ENCODE assay signal across 18 cellular contexts in genomic region chr5:79074641-79075040, GRCh38. TPM values are rescaled to one million over a fixed set of nuclear protein-coding genes. Genes with fewer than 3 reads are reported as not detected.
DNase-seq lines count a peak whose midpoint lies in the region; ATAC-seq and TF ChIP-seq lines count a peak whose summit lies in the region.
"Had no signal": no experiment of that assay in that cellular context is flagged by ENCODE, and none has a peak within 500 bp of the region (broad histone marks: within the 10 kb centered on the region; RNA-seq: fewer than 3 reads in every experiment).

No MANE protein-coding gene starts in this region.

- H3K36me3 ChIP-seq in HEK293 (ENCODE audit: control insufficient read depth in 2 of 2, insufficient read depth in 1 of 2, low read length in 2 of 2), result no peaks in the 10 kb centered on the region
- H3K36me3 ChIP-seq in SK-N-SH (replicated peaks in 1 of 2; ENCODE audit: control insufficient read depth in 1 of 2, insufficient read depth in 2 of 2, low read length in 1 of 2), result no peaks in the 10 kb centered on the region
- H3K36me3 ChIP-seq: gastrocnemius medialis had no signal

- no peak overlapping the region for H3K4me2 ChIP-seq in SK-N-SH

- no peaks in the 10 kb centered on the region for H3K79me2 ChIP-seq in SK-N-SH (ENCODE audit: insufficient read depth)

- H3K36me3 Mint-ChIP-seq in CD4-positive, alpha-beta T cell (ENCODE audit: low read depth), result no peaks in the 10 kb centered on the region

- TF ChIP-seq RAD21 in SK-N-SH (IDR thresholded peaks at IDR 0.05; ENCODE audit: low read length), result no peak

- WGBS in SK-N-SH (ENCODE audit: low lambda C conversion rate), result 61% methylated on average over 6 of the region's 6 CpGs

- H3K9me3 ChIP-seq in AG04450 (ENCODE audit: control insufficient read depth, insufficient read depth, low read length), result peaks cover 12% of the 10 kb centered on the region
- no peaks in the 10 kb centered on the region for H3K9me3 ChIP-seq in HEK293 (ENCODE audit: control insufficient read depth, insufficient read depth, low read depth, low read length)
- peaks cover 6% of the 10 kb centered on the region; the same call in 1 of the 2 replicates for H3K9me3 ChIP-seq in SK-N-SH
- H3K9me3 ChIP-seq in CD4-positive, alpha-beta T cell (ENCODE audit: control insufficient read depth, low read length), result no peaks in the 10 kb centered on the region
- H3K9me3 ChIP-seq: gastrocnemius medialis had no signal

- no peaks in the 10 kb centered on the region for H3F3A ChIP-seq in SK-N-SH (replicated peaks; ENCODE audit: insufficient read depth)

- no peak for ATAC-seq in CD4-positive, alpha-beta T cell (ENCODE audit: poor library complexity)
- no peak for ATAC-seq in HG02763 (IDR thresholded peaks at IDR 0.05; ENCODE audit: unreplicated experiment)
- ATAC-seq in HG03354 (IDR thresholded peaks at IDR 0.05; ENCODE audit: poor library complexity, severe bottlenecking, unreplicated experiment), result no peak
- ATAC-seq: gastrocnemius medialis, left cardiac atrium had no signal

- CTCF ChIA-PET in AG04450 (lab: Charles Lee) (interaction anchor here (0.8 to 1.6 kb wide), 3 partner anchors 49 to 59 kb away, joined by 3 to 5 read pairs (median 5); no protein-coding TSS in a partner anchor), HEK293 (lab: Yijun Ruan, JAX) (interaction anchor here (0.6 to 2.2 kb wide), 3 partner anchors 50 to 72 kb away, joined by 3 to 10 read pairs (median 5); no protein-coding TSS in a partner anchor), SK-N-SH (lab: Yijun Ruan, JAX) (interaction anchor here (1.2 to 3.0 kb wide), 3 partner anchors 8 to 58 kb away, joined by 3 to 12 read pairs (median 4); no protein-coding TSS in a partner anchor)
- CTCF ChIA-PET in CD4-positive, alpha-beta T cell (lab: Charles Lee), result no interaction called here

- H3K27me3 ChIP-seq in AG04450 (ENCODE audit: control insufficient read depth, insufficient read depth, low read length), result no peaks in the 10 kb centered on the region
- H3K27me3 ChIP-seq in SK-N-SH (ENCODE audit: insufficient read depth), result no peaks in the 10 kb centered on the region
- H3K27me3 ChIP-seq in CD4-positive, alpha-beta T cell (ENCODE audit: control insufficient read depth, insufficient read depth, low read length), result peaks cover 18% of the 10 kb centered on the region

- H3K4me3 ChIP-seq in AG04450 (ENCODE audit: low read depth, low read length), result no peak overlapping the region
- no peak overlapping the region for H3K4me3 ChIP-seq in HEK293 (ENCODE audit: low read depth, low read length)
- no peak overlapping the region for H3K4me3 ChIP-seq in SK-N-SH (ENCODE audit: low read depth in 2 of 2, low read length in 1 of 2)
- H3K4me3 ChIP-seq: coronary artery, gastrocnemius medialis had no signal

- TF ChIP-seq CTCF in AG04450 (IDR thresholded peaks at IDR 0.05; ENCODE audit: low read depth, low read length) (no peak), HEK293 (tag by site-specific recombination; IDR thresholded peaks at IDR 0.05) (no peak), SK-N-SH (IDR thresholded peaks at IDR 0.05) (no peak)
- TF ChIP-seq CTCF in CD4-positive, alpha-beta T cell (IDR thresholded peaks at IDR 0.05), result no peak

- H3K4me1 Mint-ChIP-seq in CD4-positive, alpha-beta T cell (ENCODE audit: low read depth), result no peaks in the 10 kb centered on the region
- H3K4me1 Mint-ChIP-seq: nephron had no signal

- H3K9me2 ChIP-seq in SK-N-SH, result no peaks in the 10 kb centered on the region

- no peak overlapping the region for H2AFZ ChIP-seq in SK-N-SH (ENCODE audit: low read depth)

- POLR2A ChIA-PET in AG04450 (lab: Yijun Ruan, JAX) (no interaction called here), HEK293 (lab: Yijun Ruan, JAX) (no interaction called here), SK-N-SH (lab: Yijun Ruan, JAX) (no interaction called here)
- POLR2A ChIA-PET in CD4-positive, alpha-beta T cell (lab: Charles Lee), result no interaction called here

- no peaks in the 10 kb centered on the region for H3K9me3 Mint-ChIP-seq in CD4-positive, alpha-beta T cell

- H3K4me1 ChIP-seq in HEK293 (ENCODE audit: control insufficient read depth, insufficient read depth, low read length) (no peaks in the 10 kb centered on the region), SK-N-SH (ENCODE audit: control insufficient read depth in 1 of 2, insufficient read depth in 2 of 2, low read depth in 1 of 2, low read length in 1 of 2) (peaks cover 0 to 10% of the 10 kb centered on the region in 2 experiments; a peak in 2 of 4 replicates)
- H3K4me1 ChIP-seq: gastrocnemius medialis had no signal

- H3K27ac Mint-ChIP-seq in CD4-positive, alpha-beta T cell, result no peak overlapping the region
- H3K27ac Mint-ChIP-seq: nephron had no signal

- H3K27ac ChIP-seq in AG04450 (ENCODE audit: low read depth, low read length) (no peak overlapping the region), HEK293 (ENCODE audit: extremely low read depth, low read depth, low read length) (no peak overlapping the region), SK-N-SH (ENCODE audit: low read depth in 2 of 2, low read length in 1 of 2) (no peak overlapping the region)
- no peak overlapping the region for H3K27ac ChIP-seq in CD4-positive, alpha-beta T cell (ENCODE audit: low read depth, low read length)
- H3K27ac ChIP-seq: C4-2B, coronary artery, gastrocnemius medialis had no signal

- no peak for TF ChIP-seq EP300 in SK-N-SH (IDR thresholded peaks at IDR 0.05; ENCODE audit: borderline replicate concordance in 1 of 2, low read depth in 1 of 2, low read length in 1 of 2)

- H3K9ac ChIP-seq in SK-N-SH, result no peak overlapping the region

- intact Hi-C loops in CD4-positive, alpha-beta T cell (cut with DNase I, micrococcal nuclease), result no loop called here

- H4K20me1 ChIP-seq in SK-N-SH (ENCODE audit: insufficient read depth), result no peaks in the 10 kb centered on the region

- peak; percentile 10 for DNase-seq in AG04450 (ENCODE audit: low read depth, low spot score)
- DNase-seq in SK-N-SH, result no peak
- peak; percentile 56 for DNase-seq in glomerular visceral epithelial cell (ENCODE audit: extremely low spot score)
- DNase-seq in GM19240 (ENCODE audit: insufficient read length, low spot score), result no peak
- no peak for DNase-seq in CD4-positive, alpha-beta T cell
- DNase-seq: activated naive CD4-positive, alpha-beta T cell; gastrocnemius medialis; H7; Karpas-422; left cardiac atrium; NCI-H524 treated with DMSO at 0.1 percent for 48 hours; SHP77 treated with DMSO at 0.1 percent for 48 hours had no signal

- no peak overlapping the region for H3K4me3 Mint-ChIP-seq in CD4-positive, alpha-beta T cell
- H3K4me3 Mint-ChIP-seq: nephron had no signal

- H3K27me3 Mint-ChIP-seq in CD4-positive, alpha-beta T cell, result peaks cover 38% of the 10 kb centered on the region

TF ChIP-seq in HEK293, 187 proteins besides CTCF, POLR2A, EP300 and RAD21:
- TF ChIP-seq OVOL3 (tag by site-specific recombination; IDR thresholded peaks at IDR 0.05) (no peak), TRIM28 (IDR thresholded peaks at IDR 0.05; ENCODE audit: borderline replicate concordance, low read length) (peak; percentile 62; the same call in 1 of the 2 replicates)

TF ChIP-seq in SK-N-SH, 30 proteins besides CTCF, POLR2A, EP300 and RAD21:
- TF ChIP-seq FOXM1 (IDR thresholded peaks at IDR 0.05; ENCODE audit: low read depth), result no peak
- no peak for TF ChIP-seq ZBTB33 (IDR thresholded peaks at IDR 0.05; ENCODE audit: borderline replicate concordance, low read depth)
- TF ChIP-seq MAX (IDR thresholded peaks at IDR 0.05; ENCODE audit: low read depth), result no peak
- no peak for TF ChIP-seq MEF2A (IDR thresholded peaks at IDR 0.05; ENCODE audit: borderline replicate concordance, low read depth)
- no peak for TF ChIP-seq YY1 (IDR thresholded peaks at IDR 0.05; ENCODE audit: low read depth)
- TF ChIP-seq FOSL2 (IDR thresholded peaks at IDR 0.05; ENCODE audit: borderline replicate concordance, low read depth), result 0 out of 2 replicates have a peak, but pooled peaks have one; percentile 11
- TF ChIP-seq FOXJ3 (CRISPR knock-in tag; IDR thresholded peaks at IDR 0.05), result no peak
- peak; percentile 18; the same call in 1 of the 2 replicates for TF ChIP-seq TCF12 (IDR thresholded peaks at IDR 0.05)

RNA-seq across cellular contexts. Expression of gene BHMT2, which starts 5.1 kb away (rescaled TPM):
- polyA plus RNA-seq in AG04450 (2011; rRNA removed) (8.9 and 9.6 TPM in 2 replicates), SK-N-SH (2012; rRNA removed) (not detected in 2 replicates)
- 5.3 and 7.2 TPM in 2 replicates for polyA minus RNA-seq in AG04450 (2011; rRNA and poly(A)+ RNA removed)
- polyA plus RNA-seq in SK-N-SH (2012; cell fraction: cytosol; rRNA removed), result not detected in 2 replicates
- polyA plus RNA-seq in SK-N-SH (2012; cell fraction: nucleus; rRNA removed), result not detected in 2 replicates
- not detected for total RNA-seq in CD4-positive, alpha-beta T cell
- total RNA-seq: H7 had no signal

RNA-seq across cellular contexts. Expression of gene DMGDH, which starts 5.2 kb away (rescaled TPM):
- polyA plus RNA-seq in AG04450 (2011; rRNA removed) (1.7 and 1.9 TPM in 2 replicates), SK-N-SH (2012; rRNA removed) (0.56 and 0.70 TPM in 2 replicates)
- 0.70 and 1.3 TPM in 2 replicates for polyA minus RNA-seq in AG04450 (2011; rRNA and poly(A)+ RNA removed)
- polyA plus RNA-seq in SK-N-SH (2012; cell fraction: cytosol; rRNA removed), result 0.28 and 0.41 TPM in 2 replicates
- polyA plus RNA-seq in SK-N-SH (2012; cell fraction: nucleus; rRNA removed), result 0.79 and 1.5 TPM in 2 replicates
- under 1 TPM in 1 of 2 experiments, not detected in 1; 0.50 TPM for total RNA-seq in CD4-positive, alpha-beta T cell
- total RNA-seq: H7 had no signal

RNA-seq across cellular contexts. Expression of gene BHMT, which starts 37.0 kb away (rescaled TPM):
- polyA plus RNA-seq in AG04450 (2011; rRNA removed) (not detected in 2 replicates), SK-N-SH (2012; rRNA removed) (not detected in 2 replicates)
- not detected in 2 replicates for polyA minus RNA-seq in AG04450 (2011; rRNA and poly(A)+ RNA removed)
- not detected in 2 replicates for polyA plus RNA-seq in SK-N-SH (2012; cell fraction: cytosol; rRNA removed)
- not detected in 2 replicates for polyA plus RNA-seq in SK-N-SH (2012; cell fraction: nucleus; rRNA removed)
- total RNA-seq in CD4-positive, alpha-beta T cell, result not detected

Comparison
In these comparisons a context has a peak if more than half of its experiments do, and no peak if none do; other contexts are left out.
1. DNase-seq: peak in AG04450 (single experiment) and glomerular visceral epithelial cell (single experiment); none in SK-N-SH (single experiment), GM19240 (single experiment) and CD4-positive, alpha-beta T cell (0 of 10).